Comparison of ENCODE assay signal across 8 cellular contexts in genomic region chr6:117906905-117907599, GRCh38. TPM values are rescaled to one million over a fixed set of nuclear protein-coding genes. Genes with fewer than 3 reads are reported as not detected.
A peak's percentile ranks its signal among the peaks of the same experiment; 100 is the strongest.
DNase-seq lines count a peak whose midpoint lies in the region; ATAC-seq and TF ChIP-seq lines count a peak whose summit lies in the region.

Gene SLC35F1 (plus strand): TSS chr6:117907264.

- H3K4me3 Mint-ChIP-seq in CD8-positive, alpha-beta memory T cell, result peak within 1 kb of the TSS; percentile 52 to 84 (median 68)
- peak within 1 kb of the TSS; percentile 63 for H3K4me3 Mint-ChIP-seq in central memory CD8-positive, alpha-beta T cell

- H3K27me3 ChIP-seq in CD8-positive, alpha-beta memory T cell (ENCODE audit: insufficient read depth, low read length, poor library complexity, severe bottlenecking), result peaks cover 17% of the 10 kb centered on the region
- H3K27me3 ChIP-seq in SJCRH30 (peaks cover 9% of the 10 kb centered on the region), kidney epithelial cell (ENCODE audit: control insufficient read depth, insufficient read depth, low read length) (peaks cover 21% of the 10 kb centered on the region)

- CTCF ChIA-PET in CD8-positive, alpha-beta memory T cell (lab: Charles Lee), result no interaction called here

- peak; percentile 72 for ATAC-seq in HG03354 (IDR thresholded peaks at IDR 0.05; ENCODE audit: poor library complexity, severe bottlenecking, unreplicated experiment)
- peak; percentile 36 for ATAC-seq in central memory CD8-positive, alpha-beta T cell (replicated peaks; ENCODE audit: extremely low read depth, poor library complexity, severe bottlenecking)

- no peaks in the 10 kb centered on the region for H3K4me1 ChIP-seq in CD8-positive, alpha-beta memory T cell (ENCODE audit: insufficient read depth, low read length)
- no peaks in the 10 kb centered on the region; the same call in 1 of the 2 replicates for H3K4me1 ChIP-seq in SJCRH30

- no peak within 1 kb of the TSS for H3K27ac ChIP-seq in CD8-positive, alpha-beta memory T cell (ENCODE audit: low read depth, low read length)
- H3K27ac ChIP-seq in SJCRH30, result no peak within 1 kb of the TSS

- TF ChIP-seq CTCF in kidney epithelial cell (IDR thresholded peaks at IDR 0.05; ENCODE audit: insufficient read depth, low read length, poor library complexity, severe bottlenecking), result peak; percentile 46

- H3K9me3 ChIP-seq in CD8-positive, alpha-beta memory T cell (ENCODE audit: low read length), result no peaks in the 10 kb centered on the region
- H3K9me3 ChIP-seq in SJCRH30 (replicated peaks), result no peaks in the 10 kb centered on the region

- peaks cover 46 to 71% of the 10 kb centered on the region in 2 donors for H3K27me3 Mint-ChIP-seq in CD8-positive, alpha-beta memory T cell
- peaks cover 67% of the 10 kb centered on the region for H3K27me3 Mint-ChIP-seq in central memory CD8-positive, alpha-beta T cell

- H3K4me1 Mint-ChIP-seq in CD8-positive, alpha-beta memory T cell, result peaks cover 6 to 10% (median 10%) of the 10 kb centered on the region in 3 donors
- H3K4me1 Mint-ChIP-seq in central memory CD8-positive, alpha-beta T cell, result peaks cover 6% of the 10 kb centered on the region

- no peak within 1 kb of the TSS for H3K4me3 ChIP-seq in CD8-positive, alpha-beta memory T cell (ENCODE audit: low read length)
- H3K4me3 ChIP-seq in SJCRH30 (peak within 1 kb of the TSS; percentile 67), kidney epithelial cell (ENCODE audit: low read depth, low read length) (peak within 1 kb of the TSS; percentile 49)

- no peak within 1 kb of the TSS for H3K27ac Mint-ChIP-seq in CD8-positive, alpha-beta memory T cell
- no peak within 1 kb of the TSS for H3K27ac Mint-ChIP-seq in central memory CD8-positive, alpha-beta T cell (ENCODE audit: low read depth)

- POLR2A ChIA-PET in CD8-positive, alpha-beta memory T cell (lab: Charles Lee), result no interaction called here

- DNase-seq in CD8-positive, alpha-beta memory T cell, result no peak
- DNase-seq in GM19240 (ENCODE audit: insufficient read length, low spot score), result peak; percentile 31
- peak; percentile 41 to 66 for DNase-seq in SJCRH30
- no peak for DNase-seq in central memory CD8-positive, alpha-beta T cell (ENCODE audit: low spot score in 2 of 2)
- DNase-seq in kidney epithelial cell (ENCODE audit: low read depth), result no peak
- peak; percentile 19 to 58 for DNase-seq in stimulated activated CD4-positive, alpha-beta T cell treated with anti-CD3 and anti-CD28 coated beads, Interleukin-2, amount 100 ng/mL, for 24 hours
- no peak for DNase-seq in KG1 (lab: John Stamatoyannopoulos, UW)

- H3K36me3 ChIP-seq in CD8-positive, alpha-beta memory T cell (ENCODE audit: insufficient read depth, low read length), result no peaks in the 10 kb centered on the region
- H3K36me3 ChIP-seq in SJCRH30, result no peaks in the 10 kb centered on the region
- no peaks in the 10 kb centered on the region for H3K36me3 ChIP-seq in kidney epithelial cell (ENCODE audit: control insufficient read depth, insufficient read depth, low read length)

- H3K36me3 Mint-ChIP-seq in CD8-positive, alpha-beta memory T cell, result peaks cover 0 to 3% (median 0%) of the 10 kb centered on the region in 3 donors
- no peaks in the 10 kb centered on the region for H3K36me3 Mint-ChIP-seq in central memory CD8-positive, alpha-beta T cell (ENCODE audit: insufficient read depth)

- H3K9me3 Mint-ChIP-seq in CD8-positive, alpha-beta memory T cell, result peaks cover 0 to 4% (median 0%) of the 10 kb centered on the region in 5 donors
- H3K9me3 Mint-ChIP-seq in central memory CD8-positive, alpha-beta T cell, result no peaks in the 10 kb centered on the region

RNA-seq across cellular contexts. Expression of gene SLC35F1, which starts in this region (rescaled TPM):
- not detected for total RNA-seq in CD8-positive, alpha-beta memory T cell
- not detected for polyA plus RNA-seq in CD8-positive, alpha-beta memory T cell
- 0.79 and 1.2 TPM in 2 replicates for total RNA-seq in SJCRH30 (2014; rRNA removed; shearing (Covaris generic))
- 0.34 and 0.38 TPM in 2 replicates for total RNA-seq in kidney epithelial cell

Comparison
In these comparisons a context has a peak if more than half of its experiments do, and no peak if none do; other contexts are left out.
1. DNase-seq: peak in GM19240 (single experiment), SJCRH30 (2 of 2) and stimulated activated CD4-positive, alpha-beta T cell treated with anti-CD3 and anti-CD28 coated beads, Interleukin-2, amount 100 ng/mL, for 24 hours (2 of 2); none in CD8-positive, alpha-beta memory T cell (0 of 5), central memory CD8-positive, alpha-beta T cell (0 of 2), kidney epithelial cell (single experiment) and KG1 (single experiment).